7 cellular contexts compared by ENCODE assay signal in genomic region chr14:44317433-44317746, GRCh38.
"Had no signal": no experiment of that assay in that cellular context is flagged by ENCODE, and none has a peak within 500 bp of the region (broad histone marks: within the 10 kb centered on the region; RNA-seq: fewer than 3 reads in every experiment).

No MANE protein-coding gene starts in this region.

- H3K27me3 ChIP-seq: heart left ventricle, stomach had no signal

- H3K27ac Mint-ChIP-seq: activated naive CD4-positive, alpha-beta T cell treated with anti-CD3 and anti-CD28 coated beads, Interleukin-2, amount 50 U/mL, for 72 hours; T-helper 2 cell treated with Interferon-gamma antibody and Interleukin-4, amounts not matched to agents 5 μg/mL and 100 μg/mL, for 36 hours had no signal

- H3K4me1 ChIP-seq: heart left ventricle, left ventricle myocardium inferior, stomach had no signal

- H3K4me3 ChIP-seq: heart left ventricle, left ventricle myocardium inferior, stomach had no signal

- H3K36me3 ChIP-seq: heart left ventricle, left ventricle myocardium inferior, stomach had no signal

- H3K4me3 Mint-ChIP-seq: T-helper 2 cell treated with Interferon-gamma antibody and Interleukin-4, amounts not matched to agents 5 μg/mL and 100 μg/mL, for 36 hours had no signal

- DNase-seq: activated effector memory CD4-positive, alpha-beta T cell treated with Interleukin-2 at 50 U/mL for 16 hours; heart left ventricle; left ventricle myocardium inferior; stimulated activated CD4-positive, alpha-beta T cell treated with anti-CD3 and anti-CD28 coated beads, Interleukin-4, amount 100 ng/mL, for 4 hours; stomach had no signal

- H3K27ac ChIP-seq: heart left ventricle, left ventricle myocardium inferior, stomach had no signal
